Comparison of ENCODE assay signal across 1 cellular context in genomic region chr14:101069666-101070362, GRCh38.
TF ChIP-seq lines count a peak whose summit lies in the region.

No MANE protein-coding gene starts in this region.

TF ChIP-seq in IMR-90, 13 proteins besides CTCF, POLR2A, EP300 and RAD21:
- TF ChIP-seq MAFK (IDR thresholded peaks at IDR 0.05; ENCODE audit: low read depth, low read length) (no peak), NFE2L2 (IDR thresholded peaks at IDR 0.05; ENCODE audit: low read depth, low read length) (no peak), BHLHE40 (IDR thresholded peaks at IDR 0.05; ENCODE audit: low read depth, low read length) (no peak), SMC3 (IDR thresholded peaks at IDR 0.05; ENCODE audit: low read depth, low read length) (no peak), CHD1 (IDR thresholded peaks at IDR 0.05; ENCODE audit: low read depth, low read length) (no peak), RCOR1 (IDR thresholded peaks at IDR 0.05; ENCODE audit: insufficient replicate concordance, low read length) (no peak), CEBPB (IDR thresholded peaks at IDR 0.05; ENCODE audit: low read depth, low read length) (no peak), MAZ (IDR thresholded peaks at IDR 0.05; ENCODE audit: borderline replicate concordance, low read depth, low read length) (no peak), RFX5 (IDR thresholded peaks at IDR 0.05; ENCODE audit: low read depth, low read length) (no peak), MXI1 (IDR thresholded peaks at IDR 0.05; ENCODE audit: borderline replicate concordance, low read depth, low read length) (no peak)
- TF ChIP-seq, protein P1, sequence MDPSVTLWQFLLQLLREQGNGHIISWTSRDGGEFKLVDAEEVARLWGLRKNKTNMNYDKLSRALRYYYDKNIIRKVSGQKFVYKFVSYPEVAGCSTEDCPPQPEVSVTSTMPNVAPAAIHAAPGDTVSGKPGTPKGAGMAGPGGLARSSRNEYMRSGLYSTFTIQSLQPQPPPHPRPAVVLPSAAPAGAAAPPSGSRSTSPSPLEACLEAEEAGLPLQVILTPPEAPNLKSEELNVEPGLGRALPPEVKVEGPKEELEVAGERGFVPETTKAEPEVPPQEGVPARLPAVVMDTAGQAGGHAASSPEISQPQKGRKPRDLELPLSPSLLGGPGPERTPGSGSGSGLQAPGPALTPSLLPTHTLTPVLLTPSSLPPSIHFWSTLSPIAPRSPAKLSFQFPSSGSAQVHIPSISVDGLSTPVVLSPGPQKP (IDR thresholded peaks at IDR 0.05; ENCODE audit: borderline replicate concordance, low read depth, low read length), result no peak
- TF ChIP-seq, protein P2, sequence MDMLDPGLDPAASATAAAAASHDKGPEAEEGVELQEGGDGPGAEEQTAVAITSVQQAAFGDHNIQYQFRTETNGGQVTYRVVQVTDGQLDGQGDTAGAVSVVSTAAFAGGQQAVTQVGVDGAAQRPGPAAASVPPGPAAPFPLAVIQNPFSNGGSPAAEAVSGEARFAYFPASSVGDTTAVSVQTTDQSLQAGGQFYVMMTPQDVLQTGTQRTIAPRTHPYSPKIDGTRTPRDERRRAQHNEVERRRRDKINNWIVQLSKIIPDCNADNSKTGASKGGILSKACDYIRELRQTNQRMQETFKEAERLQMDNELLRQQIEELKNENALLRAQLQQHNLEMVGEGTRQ (IDR thresholded peaks at IDR 0.05; ENCODE audit: low read depth, low read length), result no peak
TF ChIP-seq in IMR-90: peak in this region for 0.
